ENCODE assay signal across 12 cellular contexts in the genomic region with DNA sequence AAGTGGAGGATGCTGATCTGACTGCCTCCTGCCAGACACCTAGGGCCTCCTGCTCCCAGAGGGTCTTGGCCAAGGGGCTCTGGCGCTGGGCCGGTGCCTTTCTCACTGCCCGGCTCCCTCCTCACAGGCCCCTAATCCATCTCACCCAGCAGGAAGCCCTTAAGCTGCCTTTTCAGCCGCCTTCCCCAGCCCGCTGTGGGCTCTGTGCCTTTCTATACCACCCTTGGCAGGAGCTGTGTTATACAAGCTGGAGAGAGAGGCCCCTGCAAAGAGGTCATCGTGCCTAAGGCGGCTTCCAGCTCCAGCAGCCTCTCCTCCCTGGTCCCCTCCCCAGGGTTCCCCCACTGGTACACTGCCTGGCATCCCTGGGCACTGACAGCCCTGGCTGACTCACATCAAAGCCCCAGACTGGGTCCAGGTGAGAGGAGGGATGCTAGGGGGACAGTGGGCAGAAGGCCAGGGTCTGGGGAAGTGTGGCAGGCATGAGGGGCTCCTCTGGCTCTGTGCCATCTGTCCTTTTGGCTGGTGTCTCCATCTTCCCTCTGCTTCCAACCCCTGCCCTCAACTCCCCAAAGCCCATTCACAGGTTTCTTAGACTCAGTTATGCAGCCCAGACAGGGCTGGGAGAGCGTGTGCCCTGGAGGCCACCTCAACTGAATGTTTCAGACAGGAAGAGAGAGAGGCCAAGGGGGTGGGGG. TPM values are rescaled to one million over a fixed set of nuclear protein-coding genes. Genes with fewer than 3 reads are reported as not detected.
DNase-seq lines count a peak whose midpoint lies in the region; ATAC-seq, FAIRE-seq and TF ChIP-seq lines count a peak whose summit lies in the region.
"Had no signal": no experiment of that assay in that cellular context is flagged by ENCODE, and none has a peak within 500 bp of the region (broad histone marks: within the 10 kb centered on the region; RNA-seq: fewer than 3 reads in every experiment).

No MANE protein-coding gene starts in this region.

- peaks cover 3% of the 10 kb centered on the region for H3K9me3 Mint-ChIP-seq in chondrocyte (ENCODE audit: low read depth)
- H3K9me3 Mint-ChIP-seq in activated T-cell treated with anti-CD3 and anti-CD28 coated beads, Interleukin-2, amount 50 U/mL, for 4 hours, result no peaks in the 10 kb centered on the region

- no peaks in the 10 kb centered on the region for H3K27me3 Mint-ChIP-seq in chondrocyte (ENCODE audit: low read depth)
- H3K27me3 Mint-ChIP-seq in activated T-cell treated with anti-CD3 and anti-CD28 coated beads, Interleukin-2, amount 50 U/mL, for 4 hours (ENCODE audit: low read depth), result peaks cover 36% of the 10 kb centered on the region

- H3K4me1 ChIP-seq in trophoblast cell (ENCODE audit: control insufficient read depth in 1 of 2, insufficient read depth in 2 of 2, low read length in 2 of 2) (peaks cover 28 to 46% of the 10 kb centered on the region in 2 experiments), mucosa of descending colon (ENCODE audit: low read depth) (no peaks in the 10 kb centered on the region), kidney (ENCODE audit: control insufficient read depth in 1 of 2, insufficient read depth in 1 of 2, low read depth in 1 of 2, low read length in 2 of 2) (no peaks in the 10 kb centered on the region)

- H3K79me1 ChIP-seq in trophoblast cell (ENCODE audit: low read length), result peaks cover 29% of the 10 kb centered on the region

- no peaks in the 10 kb centered on the region for H3K36me3 Mint-ChIP-seq in chondrocyte (ENCODE audit: low read depth)
- no peaks in the 10 kb centered on the region for H3K36me3 Mint-ChIP-seq in activated T-cell treated with anti-CD3 and anti-CD28 coated beads, Interleukin-2, amount 50 U/mL, for 4 hours (ENCODE audit: insufficient read depth)

- ATAC-seq in mucosa of descending colon, result no peak
- no peak for ATAC-seq in activated T-cell treated with anti-CD3 and anti-CD28 coated beads, Interleukin-2, amount 50 U/mL, for 4 hours
- ATAC-seq: left colon, PC-3 had no signal

- H3K36me3 ChIP-seq in trophoblast cell (ENCODE audit: control insufficient read depth in 1 of 2, insufficient read depth in 2 of 2, low read length in 2 of 2) (no peaks in the 10 kb centered on the region), mucosa of descending colon (ENCODE audit: low read depth) (no peaks in the 10 kb centered on the region), kidney (ENCODE audit: control insufficient read depth in 1 of 2, insufficient read depth in 2 of 2, low read length in 2 of 2) (no peaks in the 10 kb centered on the region)

- H2AFZ ChIP-seq in trophoblast cell (ENCODE audit: insufficient read depth, low read length, poor library complexity), result peak overlapping the region; percentile 6

- H2AK5ac ChIP-seq in trophoblast cell (ENCODE audit: low read length), result peak overlapping the region; percentile 85

- H3K4me2 ChIP-seq in trophoblast cell (ENCODE audit: low read length), result no peak overlapping the region

- H3K9ac ChIP-seq in trophoblast cell (ENCODE audit: low read length) (no peak overlapping the region), kidney (ENCODE audit: low read length in 2 of 2) (no peak overlapping the region)

- TF ChIP-seq CTCF in chondrocyte (IDR thresholded peaks at IDR 0.05) (no peak), mucosa of descending colon (IDR thresholded peaks at IDR 0.05) (no peak), kidney (IDR thresholded peaks at IDR 0.05; ENCODE audit: borderline replicate concordance, extremely low read depth, insufficient read depth) (no peak)

- intact Hi-C loops in mucosa of descending colon (cut with DNase I, micrococcal nuclease) (no loop called here), kidney (cut with DNase I) (no loop called here)

- peaks cover 63% of the 10 kb centered on the region for H3K4me1 Mint-ChIP-seq in chondrocyte (ENCODE audit: low read depth)
- H3K4me1 Mint-ChIP-seq in activated T-cell treated with anti-CD3 and anti-CD28 coated beads, Interleukin-2, amount 50 U/mL, for 4 hours (ENCODE audit: low read depth), result no peaks in the 10 kb centered on the region

- peak overlapping the region; percentile 94 for H3K14ac ChIP-seq in trophoblast cell (ENCODE audit: low read length)

- H3K79me2 ChIP-seq in trophoblast cell (ENCODE audit: control insufficient read depth, insufficient read depth, low read length, poor library complexity), result peaks cover 2% of the 10 kb centered on the region

- H3K4me3 ChIP-seq in trophoblast cell (ENCODE audit: low read depth, low read length) (no peak overlapping the region), mucosa of descending colon (no peak overlapping the region), kidney (ENCODE audit: low read length in 2 of 2) (no peak overlapping the region)
- H3K4me3 ChIP-seq: skin epidermis had no signal

- peak overlapping the region; percentile 61 for H4K12ac ChIP-seq in trophoblast cell (ENCODE audit: low read depth, low read length)

- no CpG with 5 or more reads among the region's 8 CpGs for WGBS in trophoblast cell (ENCODE audit: extremely low coverage, insufficient coverage, insufficient read length)

- FAIRE-seq in kidney (lab: Jason Lieb, UNC), result no peak

- peak overlapping the region; percentile 82 for H3K4ac ChIP-seq in trophoblast cell (ENCODE audit: low read depth, low read length)

- peak overlapping the region; percentile 36 for H3K4me3 Mint-ChIP-seq in chondrocyte (ENCODE audit: unreplicated experiment)
- H3K4me3 Mint-ChIP-seq in activated T-cell treated with anti-CD3 and anti-CD28 coated beads, Interleukin-2, amount 50 U/mL, for 4 hours, result no peak overlapping the region

- DNase-seq in ELR (ENCODE audit: low read depth) (peak; percentile 52), M059J (ENCODE audit: low read depth) (peak; percentile 77), chondrocyte (ENCODE audit: low spot score) (peak; percentile 94), trophoblast cell (no peak), mucosa of descending colon (no peak), kidney (no peak)
- DNase-seq in activated T-cell treated with anti-CD3 and anti-CD28 coated beads, Interleukin-2, amount 50 U/mL, for 4 hours, result no peak
- DNase-seq: activated CD4-positive, alpha-beta T cell treated with anti-CD3 and anti-CD28 coated beads for 48 hours; left colon; NCI-H2171; PC-3 had no signal

- peak overlapping the region; percentile 63 for H4K8ac ChIP-seq in trophoblast cell (ENCODE audit: low read depth, low read length)

- peak overlapping the region; percentile 85 for H3K18ac ChIP-seq in trophoblast cell (ENCODE audit: low read length)

- peak overlapping the region; percentile 94 for H4K91ac ChIP-seq in trophoblast cell (ENCODE audit: low read depth, low read length)

- peak overlapping the region; percentile 84 for H2BK5ac ChIP-seq in trophoblast cell (ENCODE audit: low read depth, low read length, poor library complexity)

- no peaks in the 10 kb centered on the region for H3K27me3 ChIP-seq in trophoblast cell (ENCODE audit: insufficient read depth, low read length)

- H3K9me3 ChIP-seq in trophoblast cell (ENCODE audit: insufficient read depth, low read depth, low read length) (no peaks in the 10 kb centered on the region), mucosa of descending colon (no peaks in the 10 kb centered on the region), kidney (ENCODE audit: control insufficient read depth in 1 of 2, low read length in 2 of 2) (no peaks in the 10 kb centered on the region)

- H3K23ac ChIP-seq in trophoblast cell (ENCODE audit: low read length), result no peak overlapping the region

- peak overlapping the region; percentile 98 for H3K27ac Mint-ChIP-seq in chondrocyte (ENCODE audit: unreplicated experiment)

- H2BK12ac ChIP-seq in trophoblast cell (ENCODE audit: low read length), result peak overlapping the region; percentile 96

- H3K27ac ChIP-seq in trophoblast cell (ENCODE audit: low read depth, low read length) (peak overlapping the region; percentile 67), kidney (ENCODE audit: low read depth in 2 of 2, low read length in 2 of 2) (no peak overlapping the region)

- H2BK120ac ChIP-seq in trophoblast cell (ENCODE audit: insufficient read depth, low read length, poor library complexity), result peak overlapping the region; percentile 98

RNA-seq across cellular contexts. Expression of gene FZD2, which starts 15.3 kb away (rescaled TPM):
- 22.4 and 41.3 TPM in 2 replicates for total RNA-seq in M059J (2014; rRNA removed; shearing (Covaris generic))
- total RNA-seq in chondrocyte (103 to 127 TPM (median 108 TPM) in 3 replicates), mucosa of descending colon (1 to 10 TPM in 2 of 3 donors, under 1 TPM in 1; 0.58 to 3.0 (median 1.5) TPM), kidney (4.7 TPM)
- 24.1 and 24.3 TPM in 2 replicates for polyA plus RNA-seq in trophoblast cell (2013)
- polyA plus RNA-seq in kidney (ENCODE audit: insufficient read depth, low read depth, low replicate concordance), result 5.5 TPM
- under 1 TPM in 1 of 3 donors, not detected in 2; 0.08 TPM for total RNA-seq in activated T-cell treated with anti-CD3 and anti-CD28 coated beads, Interleukin-2, amount 50 U/mL, for 4 hours

RNA-seq across cellular contexts. Expression of gene GPATCH8, which starts 38.8 kb away (rescaled TPM):
- total RNA-seq in M059J (2014; rRNA removed; shearing (Covaris generic)), result 9.2 and 17.1 TPM in 2 replicates
- 31.1 to 47.0 TPM (median 35.5 TPM) in 3 replicates for total RNA-seq in chondrocyte
- polyA plus RNA-seq in trophoblast cell (2013), result 22.0 and 22.6 TPM in 2 replicates
- total RNA-seq in mucosa of descending colon, result 10 to 100 TPM; 34.8 to 48.4 (median 36.3) TPM
- total RNA-seq in kidney, result 47.0 TPM
- polyA plus RNA-seq in kidney (ENCODE audit: insufficient read depth, low read depth, low replicate concordance), result 3.5 TPM
- 10 to 100 TPM; 38.2 to 43.3 (median 41.9) TPM for total RNA-seq in activated T-cell treated with anti-CD3 and anti-CD28 coated beads, Interleukin-2, amount 50 U/mL, for 4 hours

Comparison
In these comparisons a context has a peak if more than half of its experiments do, and no peak if none do; other contexts are left out.
1. DNase-seq: peak in ELR (single experiment), M059J (single experiment) and chondrocyte (single experiment); none in trophoblast cell (0 of 2), mucosa of descending colon (0 of 3), kidney (single experiment) and activated T-cell treated with anti-CD3 and anti-CD28 coated beads, Interleukin-2, amount 50 U/mL, for 4 hours (single experiment).